13 cellular contexts compared by ENCODE assay signal in genomic region chr11:22702022-22702421, GRCh38.
"Had no signal": no experiment of that assay in that cellular context is flagged by ENCODE, and none has a peak within 500 bp of the region (broad histone marks: within the 10 kb centered on the region; RNA-seq: fewer than 3 reads in every experiment).

No MANE protein-coding gene starts in this region.

- H3K36me3 ChIP-seq: esophagus squamous epithelium, tibial artery had no signal

- H3K27ac Mint-ChIP-seq: activated naive CD4-positive, alpha-beta T cell treated with anti-CD3 and anti-CD28 coated beads, Interleukin-2, amount 10 ng/mL, durations not matched to agents 7 days and 5 days; natural killer cell treated with Interleukin-12 subunit alpha and Interleukin-12 subunit beta and Interleukin-15 and Interleukin-18, amount 100 ng/mL, for 72 hours; stimulated activated effector memory CD8-positive, alpha-beta T cell treated with anti-CD3 and anti-CD28 coated beads, Interleukin-12 subunit alpha, Interleukin-12 subunit beta, amount 100 ng/mL, for 72 hours; T-helper 1 cell treated with Interleukin-12 subunit alpha and Interleukin-12 subunit beta and Interleukin-4 antibody, amounts not matched to agents 30 μg/mL and 1 μg/mL, for 36 hours had no signal

- ATAC-seq: left lobe of liver; natural killer cell treated with Interleukin-12 subunit alpha and Interleukin-12 subunit beta and Interleukin-15 and Interleukin-18, amount 100 ng/mL, for 72 hours; stimulated activated effector memory CD8-positive, alpha-beta T cell treated with anti-CD3 and anti-CD28 coated beads, Interleukin-12 subunit alpha, Interleukin-12 subunit beta, amount 100 ng/mL, for 72 hours had no signal

- H3K27me3 ChIP-seq: dorsolateral prefrontal cortex, esophagus squamous epithelium, tibial artery had no signal

- H3K9me3 Mint-ChIP-seq: activated naive CD4-positive, alpha-beta T cell treated with anti-CD3 and anti-CD28 coated beads, Interleukin-2, amount 10 ng/mL, durations not matched to agents 7 days and 5 days had no signal

- H3K27me3 Mint-ChIP-seq: activated naive CD4-positive, alpha-beta T cell treated with anti-CD3 and anti-CD28 coated beads, Interleukin-2, amount 10 ng/mL, durations not matched to agents 7 days and 5 days had no signal

- H3K4me3 Mint-ChIP-seq: activated naive CD4-positive, alpha-beta T cell treated with anti-CD3 and anti-CD28 coated beads, Interleukin-2, amount 10 ng/mL, durations not matched to agents 7 days and 5 days; natural killer cell treated with Interleukin-12 subunit alpha and Interleukin-12 subunit beta and Interleukin-15 and Interleukin-18, amount 100 ng/mL, for 72 hours; stimulated activated effector memory CD8-positive, alpha-beta T cell treated with anti-CD3 and anti-CD28 coated beads, Interleukin-12 subunit alpha, Interleukin-12 subunit beta, amount 100 ng/mL, for 72 hours; T-helper 1 cell treated with Interleukin-12 subunit alpha and Interleukin-12 subunit beta and Interleukin-4 antibody, amounts not matched to agents 30 μg/mL and 1 μg/mL, for 36 hours had no signal

- H3K4me1 ChIP-seq: esophagus squamous epithelium, tibial artery had no signal

- H3K9me3 ChIP-seq: esophagus squamous epithelium, SK-N-SH, tibial artery had no signal

- H3K4me1 Mint-ChIP-seq: activated naive CD4-positive, alpha-beta T cell treated with anti-CD3 and anti-CD28 coated beads, Interleukin-2, amount 10 ng/mL, durations not matched to agents 7 days and 5 days; stimulated activated effector memory CD8-positive, alpha-beta T cell treated with anti-CD3 and anti-CD28 coated beads, Interleukin-12 subunit alpha, Interleukin-12 subunit beta, amount 100 ng/mL, for 72 hours had no signal

- H3K4me3 ChIP-seq: dorsolateral prefrontal cortex, esophagus squamous epithelium, tibial artery had no signal

- H3K9ac ChIP-seq: SK-N-SH had no signal

- H3K27ac ChIP-seq: esophagus squamous epithelium, tibial artery had no signal

- DNase-seq: activated CD4-positive, alpha-beta T cell treated with anti-CD3 and anti-CD28 coated beads for 48 hours; activated naive CD4-positive, alpha-beta T cell treated with anti-CD3 and anti-CD28 coated beads, Interleukin-2, amount 10 ng/mL, durations not matched to agents 7 days and 5 days; amniotic stem cell; dorsolateral prefrontal cortex; esophagus squamous epithelium; foreskin fibroblast; head of caudate nucleus; SK-N-SH; tibial artery had no signal

- H3K36me3 Mint-ChIP-seq: activated naive CD4-positive, alpha-beta T cell treated with anti-CD3 and anti-CD28 coated beads, Interleukin-2, amount 10 ng/mL, durations not matched to agents 7 days and 5 days; natural killer cell treated with Interleukin-12 subunit alpha and Interleukin-12 subunit beta and Interleukin-15 and Interleukin-18, amount 100 ng/mL, for 72 hours; stimulated activated effector memory CD8-positive, alpha-beta T cell treated with anti-CD3 and anti-CD28 coated beads, Interleukin-12 subunit alpha, Interleukin-12 subunit beta, amount 100 ng/mL, for 72 hours had no signal
